Comparison of ENCODE assay signal across 18 cellular contexts in the genomic region with DNA sequence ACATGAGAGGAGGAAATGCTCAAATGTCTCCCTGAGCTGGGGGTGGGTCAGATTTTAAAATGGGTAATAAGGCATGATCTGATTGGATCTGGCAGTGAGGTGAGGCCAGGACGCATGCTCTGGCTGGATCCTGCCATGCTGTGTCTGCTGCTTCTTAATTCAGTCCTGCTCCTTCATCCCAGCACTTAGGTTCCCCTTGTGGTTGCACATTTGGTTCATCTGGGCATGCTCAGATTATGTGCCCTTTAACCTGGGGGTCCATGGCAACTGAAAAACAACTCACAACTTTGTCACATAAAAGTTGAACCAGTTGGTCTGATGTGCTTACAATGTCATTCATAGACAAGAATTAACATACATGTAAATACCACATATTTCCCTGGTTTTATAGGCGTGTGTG.
DNase-seq lines count a peak whose midpoint lies in the region; ATAC-seq and TF ChIP-seq lines count a peak whose summit lies in the region.
"Had no signal": no experiment of that assay in that cellular context is flagged by ENCODE, and none has a peak within 500 bp of the region (broad histone marks: within the 10 kb centered on the region; RNA-seq: fewer than 3 reads in every experiment).

No MANE protein-coding gene starts in this region.

- H3K4me1 Mint-ChIP-seq in activated CD4-positive, alpha-beta T cell treated with anti-CD3 and anti-CD28 coated beads, Interleukin-2, amount 10 ng/mL, durations not matched to agents 24 days and 14 days: peaks cover 6% of the 10 kb centered on the region
- peaks cover 7 to 12% of the 10 kb centered on the region in 2 donors for H3K4me1 Mint-ChIP-seq in natural killer cell treated with Interleukin-12 subunit alpha and Interleukin-12 subunit beta and Interleukin-15 and Interleukin-18, amount 100 ng/mL, for 72 hours (ENCODE audit: low read depth in 2 of 2)

- peaks cover 13% of the 10 kb centered on the region for H3K27me3 Mint-ChIP-seq in activated CD4-positive, alpha-beta T cell treated with anti-CD3 and anti-CD28 coated beads, Interleukin-2, amount 10 ng/mL, durations not matched to agents 24 days and 14 days
- peaks cover 2 to 7% of the 10 kb centered on the region in 2 donors for H3K27me3 Mint-ChIP-seq in natural killer cell treated with Interleukin-12 subunit alpha and Interleukin-12 subunit beta and Interleukin-15 and Interleukin-18, amount 100 ng/mL, for 72 hours

- no peak overlapping the region for H3K4me3 Mint-ChIP-seq in activated CD4-positive, alpha-beta T cell treated with anti-CD3 and anti-CD28 coated beads, Interleukin-2, amount 10 ng/mL, durations not matched to agents 24 days and 14 days
- H3K4me3 Mint-ChIP-seq in natural killer cell treated with Interleukin-12 subunit alpha and Interleukin-12 subunit beta and Interleukin-15 and Interleukin-18, amount 100 ng/mL, for 72 hours: no peak overlapping the region
- H3K4me3 Mint-ChIP-seq: CD8-positive, alpha-beta memory T cell had no signal

- peak; percentile 49 for DNase-seq in activated CD4-positive, alpha-beta T cell treated with anti-CD3 and anti-CD28 coated beads, Interleukin-2, amount 10 ng/mL, durations not matched to agents 24 days and 14 days
- DNase-seq in activated CD4-positive, alpha-beta T cell treated with anti-CD3 and anti-CD28 coated beads for 48 hours: no peak
- DNase-seq in NAMALWA (ENCODE audit: low spot score): peak; percentile 14
- peak; percentile 28 for DNase-seq in left kidney (ENCODE audit: low read depth, low spot score)
- no peak for DNase-seq in DMS79 (lab: John Stamatoyannopoulos, UW)
- no peak for DNase-seq in mucosa of descending colon
- no peak for DNase-seq in natural killer cell treated with Interleukin-12 subunit alpha and Interleukin-12 subunit beta and Interleukin-15 and Interleukin-18, amount 100 ng/mL, for 72 hours (ENCODE audit: low spot score)
- no peak for DNase-seq in foreskin fibroblast
- DNase-seq: CD8-positive, alpha-beta memory T cell; GF-D8; HCEC 1CT; NCI-H1417 treated with DMSO at 0.1 percent for 48 hours; NCI-H1930; NCI-H446; NCI-H69; OCI-M1; SHP77 treated with DMSO at 0.1 percent for 48 hours had no signal

- H3K4me1 ChIP-seq in mucosa of descending colon (ENCODE audit: low read depth): no peaks in the 10 kb centered on the region

- no peaks in the 10 kb centered on the region for H3K9me3 Mint-ChIP-seq in activated CD4-positive, alpha-beta T cell treated with anti-CD3 and anti-CD28 coated beads, Interleukin-2, amount 10 ng/mL, durations not matched to agents 24 days and 14 days
- H3K9me3 Mint-ChIP-seq in natural killer cell treated with Interleukin-12 subunit alpha and Interleukin-12 subunit beta and Interleukin-15 and Interleukin-18, amount 100 ng/mL, for 72 hours: no peaks in the 10 kb centered on the region
- H3K9me3 Mint-ChIP-seq: CD8-positive, alpha-beta memory T cell had no signal

- intact Hi-C loops in activated CD4-positive, alpha-beta T cell treated with anti-CD3 and anti-CD28 coated beads, Interleukin-2, amount 10 ng/mL, durations not matched to agents 24 days and 14 days (cut with micrococcal nuclease): no loop called here
- intact Hi-C loops in mucosa of descending colon (cut with DNase I, micrococcal nuclease): no loop called here

- no peaks in the 10 kb centered on the region for H3K9me3 ChIP-seq in mucosa of descending colon
- H3K9me3 ChIP-seq: BLaER1 had no signal

- ATAC-seq in mucosa of descending colon: no peak
- ATAC-seq in natural killer cell treated with Interleukin-12 subunit alpha and Interleukin-12 subunit beta and Interleukin-15 and Interleukin-18, amount 100 ng/mL, for 72 hours: no peak

- TF ChIP-seq CTCF in mucosa of descending colon (IDR thresholded peaks at IDR 0.05) (no peak), foreskin fibroblast (IDR thresholded peaks at IDR 0.05; ENCODE audit: low read depth, low read length) (no peak)

- H3K27ac Mint-ChIP-seq in activated CD4-positive, alpha-beta T cell treated with anti-CD3 and anti-CD28 coated beads, Interleukin-2, amount 10 ng/mL, durations not matched to agents 24 days and 14 days: no peak overlapping the region
- H3K27ac Mint-ChIP-seq in natural killer cell treated with Interleukin-12 subunit alpha and Interleukin-12 subunit beta and Interleukin-15 and Interleukin-18, amount 100 ng/mL, for 72 hours: no peak overlapping the region
- H3K27ac Mint-ChIP-seq: CD8-positive, alpha-beta memory T cell had no signal

- H3K4me3 ChIP-seq in mucosa of descending colon (no peak overlapping the region), foreskin fibroblast (ENCODE audit: low read depth in 1 of 2, low read length in 2 of 2) (no peak overlapping the region)
- H3K4me3 ChIP-seq: BLaER1 had no signal

- H3K36me3 ChIP-seq in mucosa of descending colon (ENCODE audit: low read depth): no peaks in the 10 kb centered on the region
- H3K36me3 ChIP-seq: BLaER1 had no signal

- H3K36me3 Mint-ChIP-seq in activated CD4-positive, alpha-beta T cell treated with anti-CD3 and anti-CD28 coated beads, Interleukin-2, amount 10 ng/mL, durations not matched to agents 24 days and 14 days (ENCODE audit: low read depth): no peaks in the 10 kb centered on the region
- H3K36me3 Mint-ChIP-seq in natural killer cell treated with Interleukin-12 subunit alpha and Interleukin-12 subunit beta and Interleukin-15 and Interleukin-18, amount 100 ng/mL, for 72 hours: no peaks in the 10 kb centered on the region
- H3K36me3 Mint-ChIP-seq: CD8-positive, alpha-beta memory T cell had no signal

Comparison
In these comparisons a context has a peak if more than half of its experiments do, and no peak if none do; other contexts are left out.
1. DNase-seq: peak in activated CD4-positive, alpha-beta T cell treated with anti-CD3 and anti-CD28 coated beads, Interleukin-2, amount 10 ng/mL, durations not matched to agents 24 days and 14 days (single experiment), NAMALWA (single experiment) and left kidney (single experiment); none in activated CD4-positive, alpha-beta T cell treated with anti-CD3 and anti-CD28 coated beads for 48 hours (single experiment), DMS79 (single experiment), mucosa of descending colon (0 of 3), natural killer cell treated with Interleukin-12 subunit alpha and Interleukin-12 subunit beta and Interleukin-15 and Interleukin-18, amount 100 ng/mL, for 72 hours (single experiment) and foreskin fibroblast (0 of 2).